22 cellular contexts compared by ENCODE assay signal in the genomic region with DNA sequence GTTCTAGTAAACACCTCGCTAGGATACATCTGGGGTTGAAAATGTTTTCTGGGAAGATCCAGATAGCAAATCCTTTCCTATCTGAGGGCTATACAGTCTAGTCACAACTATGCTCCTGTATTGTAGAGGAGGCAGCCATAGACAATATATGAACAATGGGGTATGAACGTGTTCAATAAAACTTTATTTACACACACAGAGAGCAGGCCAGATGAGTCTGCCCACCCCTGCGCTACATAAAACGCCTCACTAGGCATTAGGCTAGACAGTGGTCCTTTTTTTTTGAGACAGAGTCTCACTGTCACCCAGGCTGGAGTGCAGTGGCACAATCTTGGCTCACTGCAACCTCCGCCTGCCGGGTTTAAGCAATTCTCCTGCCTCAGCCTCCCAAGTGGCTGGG.
"Had no signal": no experiment of that assay in that cellular context is flagged by ENCODE, and none has a peak within 500 bp of the region (broad histone marks: within the 10 kb centered on the region; RNA-seq: fewer than 3 reads in every experiment).

No MANE protein-coding gene starts in this region.

- H3K9me3 ChIP-seq: esophagus muscularis mucosa, gastroesophageal sphincter, heart left ventricle, left lung, mucosa of descending colon had no signal

- DNase-seq: dermis blood vessel endothelial cell; dorsolateral prefrontal cortex; effector CD4-positive, alpha-beta T cell; effector memory CD4-positive, alpha-beta T cell; foreskin keratinocyte; heart left ventricle; left cardiac atrium; left lung; left ventricle myocardium superior; mammary epithelial cell; mucosa of descending colon; naive B cell had no signal

- H3K4me1 ChIP-seq: esophagus muscularis mucosa, foreskin keratinocyte, gastroesophageal sphincter had no signal

- H3K4me3 ChIP-seq: coronary artery, dorsolateral prefrontal cortex, esophagus muscularis mucosa, gastroesophageal sphincter, heart left ventricle, hepatocyte, left lung, lung, mucosa of descending colon had no signal

- H2AFZ ChIP-seq: hepatocyte had no signal

- H3K27me3 ChIP-seq: dorsolateral prefrontal cortex, esophagus muscularis mucosa, foreskin keratinocyte, gastroesophageal sphincter, heart left ventricle, hepatocyte, left lung had no signal

- H3K27ac ChIP-seq: coronary artery, dorsolateral prefrontal cortex, esophagus muscularis mucosa, foreskin keratinocyte, gastroesophageal sphincter, heart left ventricle, hepatocyte, left lung had no signal

- FAIRE-seq: colon, endothelial cell of umbilical vein, frontal cortex, islet of Langerhans, keratinocyte had no signal

- H3K4me2 ChIP-seq: hepatocyte had no signal

- ATAC-seq: foreskin keratinocyte, gastroesophageal sphincter, heart left ventricle, left cardiac atrium, left lung, left ventricle myocardium superior, mucosa of descending colon had no signal
